In the genomic region with DNA sequence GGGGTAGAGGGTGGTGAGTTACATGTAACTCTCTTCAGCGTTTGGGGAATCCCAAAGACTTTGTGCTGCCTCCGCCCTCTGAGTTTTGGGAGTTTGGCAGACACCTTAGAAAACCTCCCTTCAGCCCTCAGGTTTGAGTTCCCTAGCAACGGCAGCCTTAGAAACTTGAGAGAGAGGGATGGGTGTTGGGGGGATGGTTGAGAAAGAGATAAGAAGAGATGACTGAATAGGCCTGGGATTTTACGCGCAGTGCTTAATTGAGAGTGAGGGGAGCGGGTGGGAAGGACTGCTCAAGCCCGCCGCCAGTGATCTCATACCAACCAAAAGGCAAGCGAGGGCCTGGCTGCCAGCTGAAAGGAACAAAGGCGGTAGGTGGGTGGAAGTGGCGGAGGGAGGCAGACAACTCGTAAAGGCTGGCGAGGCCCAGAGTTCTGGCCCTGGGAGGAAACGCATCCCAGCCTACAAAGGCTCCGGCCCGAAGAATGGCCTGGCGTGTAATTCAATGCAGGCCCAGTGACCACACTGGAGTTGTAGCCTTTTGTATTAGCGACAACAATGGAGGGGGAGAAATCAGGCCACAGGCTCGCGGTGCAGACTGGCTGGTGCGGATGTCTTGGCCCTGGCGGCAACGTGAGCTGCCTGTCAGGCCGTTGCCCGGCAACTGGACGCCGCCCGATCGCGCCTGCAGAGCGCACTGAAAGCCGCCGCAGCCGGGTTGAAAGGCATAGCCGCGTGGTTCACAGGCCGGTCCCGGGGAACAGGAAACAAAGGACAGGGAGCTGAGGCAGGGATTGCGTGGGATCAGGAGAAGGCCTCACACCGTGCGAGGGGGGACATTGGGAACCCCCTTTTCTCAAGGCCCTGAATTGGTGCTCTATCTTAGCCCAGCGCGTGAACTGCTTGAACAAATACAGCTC, we compare ENCODE assay signal across 8 cellular contexts. TPM values are rescaled to one million over a fixed set of nuclear protein-coding genes. Genes with fewer than 3 reads are reported as not detected.
DNase-seq lines count a peak whose midpoint lies in the region; ATAC-seq, FAIRE-seq and TF ChIP-seq lines count a peak whose summit lies in the region.

No MANE protein-coding gene starts in this region.

- peak overlapping the region; percentile 95 for H3K18ac ChIP-seq in H1 (ENCODE audit: extremely low read depth, low read length)

- POLR2A ChIA-PET in H1 (lab: Charles Lee; ENCODE audit: partially characterized antibody): interaction anchor here (0.6 to 1.9 kb wide), 8 partner anchors 9 to 154 kb away, joined by 3 to 8 read pairs (median 4); a partner anchor contains a TSS

- no peak overlapping the region for H2BK20ac ChIP-seq in H1 (ENCODE audit: low read length)

- H3K36me3 ChIP-seq in H1 (ENCODE audit: control insufficient read depth in 2 of 4, insufficient read depth in 4 of 4, low read length in 3 of 4) (no peaks in the 10 kb centered on the region), lower lobe of right lung (no peaks in the 10 kb centered on the region), GM23248 (ENCODE audit: low read depth) (no peaks in the 10 kb centered on the region)

- peak; percentile 48 for ATAC-seq in HG03565 (IDR thresholded peaks at IDR 0.05; ENCODE audit: unreplicated experiment)
- ATAC-seq in SK-N-SH treated with all-trans-retinoic acid at 6 μM for 48 hours: peak; percentile 76
- peak; percentile 84 to 86 for ATAC-seq in lower lobe of right lung

- H3K4me1 ChIP-seq in H1 (replicated peaks in 1 of 4; ENCODE audit: control insufficient read depth in 3 of 4, insufficient read depth in 4 of 4, low read length in 3 of 4) (peaks cover 0 to 11% (median 3%) of the 10 kb centered on the region in 4 experiments; a peak in 4 of 7 replicates), lower lobe of right lung (peaks cover 22% of the 10 kb centered on the region), GM23248 (ENCODE audit: insufficient read depth) (no peaks in the 10 kb centered on the region)

- peak overlapping the region; percentile 89 to 94 for H3K4me2 ChIP-seq in H1 (ENCODE audit: insufficient read depth in 1 of 2, low read depth in 2 of 2, low read length in 2 of 2)
- H3K4me2 ChIP-seq in GM23248 (ENCODE audit: unreplicated experiment): no peak overlapping the region

- H4K5ac ChIP-seq in H1 (ENCODE audit: insufficient read length, low read depth, low read length): no peak overlapping the region

- TF ChIP-seq CTCF in GM12865 (IDR thresholded peaks at IDR 0.05; ENCODE audit: insufficient read depth, low read depth, low read length, missing control alignments) (no peak), H1 (IDR thresholded peaks at IDR 0.05; ENCODE audit: control extremely low read depth in 1 of 3, insufficient read depth in 1 of 3, low read depth in 1 of 3, low read length in 3 of 3) (no peak), lower lobe of right lung (IDR thresholded peaks at IDR 0.05) (no peak)

- no peak overlapping the region for H2AK5ac ChIP-seq in H1 (ENCODE audit: low read depth, low read length)

- no peaks in the 10 kb centered on the region for H3K79me1 ChIP-seq in H1 (ENCODE audit: low read depth, low read length)

- H2BK15ac ChIP-seq in H1 (ENCODE audit: low read length): no peak overlapping the region

- H2BK12ac ChIP-seq in H1 (ENCODE audit: low read depth, low read length): peak overlapping the region; percentile 96; the same call in 1 of the 2 replicates

- in situ Hi-C loops in GM23248 (cut with MboI): no loop called here

- no peak overlapping the region for H3K56ac ChIP-seq in H1 (replicated peaks; ENCODE audit: insufficient read length, low read depth, low read length)

- intact Hi-C loops in lower lobe of right lung (cut with DNase I): no loop called here

- H2AFZ ChIP-seq in H1 (ENCODE audit: low read length) (peak overlapping the region; percentile 99), GM23248 (no peak overlapping the region)

- 0 out of 4 replicates have a peak, but pooled peaks of 1 of the 2 experiments have one; percentile 2 for TF ChIP-seq RAD21 in H1 (IDR thresholded peaks at IDR 0.05 in 1 of 2, conservative IDR thresholded peaks at IDR 0.05 in 1 of 2; ENCODE audit: low read depth in 2 of 2, low read length in 2 of 2)

- H3K9me2 ChIP-seq in GM23248 (ENCODE audit: insufficient read depth): no peaks in the 10 kb centered on the region

- no peaks in the 10 kb centered on the region for H3K9me3 ChIP-seq in H1 (ENCODE audit: insufficient read depth in 2 of 2, low read depth in 1 of 2, low read length in 1 of 2)
- no peaks in the 10 kb centered on the region for H3K9me3 ChIP-seq in lower lobe of right lung
- no peaks in the 10 kb centered on the region for H3K9me3 ChIP-seq in GM23248 (ENCODE audit: low read depth)

- H3K27ac ChIP-seq in H1 (ENCODE audit: low read depth, low read length) (peak overlapping the region; percentile 62), lower lobe of right lung (no peak overlapping the region), GM23248 (no peak overlapping the region)

- no peaks in the 10 kb centered on the region for H3F3A ChIP-seq in GM23248 (ENCODE audit: insufficient read depth)

- no peak overlapping the region for H2BK120ac ChIP-seq in H1 (replicated peaks; ENCODE audit: low read depth, low read length)

- no peak overlapping the region for H3K14ac ChIP-seq in H1 (ENCODE audit: insufficient read length)

- H3K23me2 ChIP-seq in H1 (ENCODE audit: low read depth, low read length): peaks cover 6% of the 10 kb centered on the region; the same call in 1 of the 2 replicates

- CTCF ChIA-PET in H1 (lab: Charles Lee; ENCODE audit: partially characterized antibody): interaction anchor here (0.6 to 3.4 kb wide), 7 partner anchors 10 to 244 kb away, joined by 3 to 15 read pairs (median 3); no protein-coding TSS in a partner anchor

- H3K27me3 ChIP-seq in H1 (replicated peaks in 1 of 4; ENCODE audit: control insufficient read depth in 3 of 4, extremely low read depth in 1 of 4, insufficient read depth in 3 of 4, low read length in 3 of 4): peaks cover 0 to 4% (median 2%) of the 10 kb centered on the region in 4 experiments; a peak in 1 of 7 replicates
- H3K27me3 ChIP-seq in lower lobe of right lung (ENCODE audit: low read depth): no peaks in the 10 kb centered on the region
- 0 out of 2 replicates have a peak, but pooled peaks cover 1% of the 10 kb centered on the region for H3K27me3 ChIP-seq in GM23248 (replicated peaks; ENCODE audit: insufficient read depth)

- H4K20me1 ChIP-seq in H1 (replicated peaks in 1 of 2; ENCODE audit: control insufficient read depth in 1 of 2, insufficient read depth in 2 of 2, low read length in 2 of 2) (no peaks in the 10 kb centered on the region), GM23248 (ENCODE audit: insufficient read depth) (no peaks in the 10 kb centered on the region)

- peak overlapping the region in 3 of 4 experiments; percentile 70 to 92 (median 75); a peak in 6 of 7 replicates for H3K9ac ChIP-seq in H1 (replicated peaks in 1 of 4; ENCODE audit: extremely low read depth in 1 of 4, low read depth in 3 of 4, low read length in 3 of 4)
- no peak overlapping the region for H3K9ac ChIP-seq in GM23248

- H4K91ac ChIP-seq in H1 (replicated peaks; ENCODE audit: insufficient read length, low read length): peak overlapping the region; percentile 13

- H3K23ac ChIP-seq in H1 (ENCODE audit: insufficient read length): no peak overlapping the region

- H2BK5ac ChIP-seq in H1 (ENCODE audit: low read depth, low read length): peak overlapping the region; percentile 82

- H3K79me2 ChIP-seq in H1 (ENCODE audit: control insufficient read depth in 1 of 2, insufficient read depth in 2 of 2, low read length in 2 of 2): no peaks in the 10 kb centered on the region
- no peaks in the 10 kb centered on the region for H3K79me2 ChIP-seq in GM23248 (ENCODE audit: insufficient read depth)

- DNase-seq in GM12865 (ENCODE audit: low read depth) (peak; percentile 33), H1 (ENCODE audit: low read depth in 1 of 2, low spot score in 2 of 2) (peak; percentile 70 to 91), lower lobe of right lung (peak; percentile 82), HCEC 1CT (no peak), GM23248 (no peak)
- DNase-seq in stimulated activated CD8-positive, alpha-beta memory T cell treated with anti-CD3 and anti-CD28 coated beads, Interleukin-4, amount 100 ng/mL, for 24 hours (ENCODE audit: low read depth): peak; percentile 12

- TF ChIP-seq POLR2A in H1 (IDR thresholded peaks at IDR 0.05; ENCODE audit: control extremely low read depth in 1 of 2, low read depth in 2 of 2, low read length in 2 of 2): peak in 1 of 2 experiments; percentile 77; a peak in 2 of 3 replicates

- H3K4me3 ChIP-seq in GM12865 (ENCODE audit: low read depth, low read length): no peak overlapping the region
- H3K4me3 ChIP-seq in H1 (ENCODE audit: extremely low read depth in 1 of 4, insufficient read depth in 2 of 4, low read depth in 3 of 4, low read length in 4 of 4): peak overlapping the region; percentile 37 to 56 (median 48)
- H3K4me3 ChIP-seq in lower lobe of right lung: no peak overlapping the region
- no peak overlapping the region for H3K4me3 ChIP-seq in GM23248

- H4K8ac ChIP-seq in H1 (ENCODE audit: extremely low read depth, insufficient read depth, low read length): peak overlapping the region; percentile 69; the same call in 1 of the 2 replicates

- no peak for TF ChIP-seq EP300 in H1 (IDR thresholded peaks at IDR 0.05; ENCODE audit: borderline replicate concordance in 1 of 2, low read depth in 2 of 2, low read length in 2 of 2)

- FAIRE-seq in H1 (lab: Jason Lieb, UNC): peak; percentile 62

- H3K4ac ChIP-seq in H1 (replicated peaks; ENCODE audit: insufficient read length, low read depth, low read length): no peak overlapping the region

- WGBS in H1 (ENCODE audit: extremely low coverage in 1 of 2, insufficient coverage in 1 of 2, insufficient read length in 1 of 2, insufficient replicate concordance in 2 of 2, low coverage in 1 of 2, low lambda C conversion rate in 2 of 2, missing lambda C conversion rate in 1 of 2), 2 experiments: 6% methylated on average over 43 of the region's 43 CpGs; no CpG with 5 or more reads in 1 of the 2 experiments
- WGBS in GM23248 (ENCODE audit: low coverage in 1 of 2, low lambda C conversion rate in 2 of 2, missing lambda C conversion rate in 2 of 2), 2 experiments: 44 to 45% methylated on average over 43 of the region's 43 CpGs

TF ChIP-seq in SK-N-SH treated with all-trans-retinoic acid at 6 μM for 48 hours, 23 proteins besides CTCF, POLR2A, EP300 and RAD21 (continues in another document):
- TF ChIP-seq CSDC2 (CRISPR knock-in tag; IDR thresholded peaks at IDR 0.05): no peak

RNA-seq across cellular contexts. Expression of a gene that starts 39.9 kb away (rescaled TPM):
- 85.9 and 86.5 TPM in 2 replicates for total RNA-seq in H1 (2021; fragmentation: NEBNext Ultra II Directional; extraction: Animal tissue kit (Norgen Biotek cat#: 25700))
- polyA plus RNA-seq in H1 (2011; rRNA removed) (31.7 and 61.7 TPM in 2 replicates), GM23248 (2016; fragmentation: Nextera tagmentation; extraction: Ambion mirVana) (109 and 111 TPM in 2 replicates)
- 87.1 TPM for polyA plus RNA-seq in H1 (2011; cell fraction: cytosol; rRNA removed)
- 13.3 TPM for polyA plus RNA-seq in H1 (2011; cell fraction: nucleus; rRNA removed)
- polyA plus RNA-seq in H1 (2012, experiment 1 of 2): 79.5 to 95.7 TPM (median 86.4 TPM) in 4 replicates
- polyA plus RNA-seq in H1 (2012, experiment 2 of 2): 9.9 TPM
- 107 TPM for polyA plus RNA-seq in H1 (2013, experiment 1 of 2)
- 98.6 TPM for polyA plus RNA-seq in H1 (2013, experiment 2 of 2)
- polyA minus RNA-seq in H1 (2011; rRNA and poly(A)+ RNA removed): 48.9 and 59.0 TPM in 2 replicates
- polyA minus RNA-seq in H1 (2011; cell fraction: cytosol; rRNA and poly(A)+ RNA removed): 57.3 TPM
- polyA minus RNA-seq in H1 (2011; cell fraction: nucleus; rRNA and poly(A)+ RNA removed): 35.7 TPM
- 50.0 TPM for total RNA-seq in lower lobe of right lung
- total RNA-seq in GM23248 (2014; rRNA removed; shearing (Covaris generic)): 121 and 144 TPM in 2 replicates

Comparison
In these comparisons a context has a peak if more than half of its experiments do, and no peak if none do; other contexts are left out.
1. DNase-seq: peak in GM12865 (single experiment), H1 (2 of 2), lower lobe of right lung (single experiment) and stimulated activated CD8-positive, alpha-beta memory T cell treated with anti-CD3 and anti-CD28 coated beads, Interleukin-4, amount 100 ng/mL, for 24 hours (single experiment); none in HCEC 1CT (single experiment) and GM23248 (single experiment).
2. H3K4me3 ChIP-seq: peak in H1 (4 of 4); none in GM12865 (single experiment), lower lobe of right lung (single experiment) and GM23248 (single experiment).
3. Peak in every context shown above with its lines, with median percentiles within 50 percentile points of each other: ATAC-seq.